Comparison of ENCODE assay signal across 24 cellular contexts in genomic region chr9:106701611-106702010, GRCh38.
A peak's percentile ranks its signal among the peaks of the same experiment; 100 is the strongest.
DNase-seq lines count a peak whose midpoint lies in the region; FAIRE-seq and TF ChIP-seq lines count a peak whose summit lies in the region.
"Had no signal": no experiment of that assay in that cellular context is flagged by ENCODE, and none has a peak within 500 bp of the region (broad histone marks: within the 10 kb centered on the region; RNA-seq: fewer than 3 reads in every experiment).

No MANE protein-coding gene starts in this region.

- peak; percentile 14 for DNase-seq in mammary epithelial cell
- no peak for DNase-seq in MCF 10A (ENCODE audit: unreplicated experiment)
- no peak for DNase-seq in astrocyte (ENCODE audit: low read depth)
- DNase-seq in neural crest cell (ENCODE audit: low read depth, low spot score), result no peak
- DNase-seq in D341Med (ENCODE audit: low spot score), result no peak
- no peak for DNase-seq in NCI-H1930 (lab: John Stamatoyannopoulos, UW)
- DNase-seq in effector memory CD4-positive, alpha-beta T cell, result no peak
- DNase-seq: Caco-2; CD4-positive, CD25-positive, alpha-beta regulatory T cell; CD8-positive, alpha-beta T cell; DMS 273 treated with DMSO at 0.1 percent for 48 hours; DMS79; EL; GDM1; H9 had no signal

- FAIRE-seq in astrocyte (lab: Jason Lieb, UNC), result no peak
- FAIRE-seq: A204.1, D721Med, GM12878, GM19239 had no signal

- H3K27me3 ChIP-seq in mammary epithelial cell (ENCODE audit: insufficient read depth, low read length) (no peaks in the 10 kb centered on the region), astrocyte (ENCODE audit: insufficient read depth, low read length) (no peaks in the 10 kb centered on the region)
- H3K27me3 ChIP-seq in effector memory CD4-positive, alpha-beta T cell (replicated peaks; ENCODE audit: control insufficient read depth, insufficient read depth, low read length, poor library complexity, severe bottlenecking), result no peaks in the 10 kb centered on the region
- H3K27me3 ChIP-seq: BLaER1 had no signal

- H3K4me3 ChIP-seq in mammary epithelial cell (replicated peaks in 1 of 3; ENCODE audit: insufficient read depth in 1 of 3, low read depth in 2 of 3, low read length in 3 of 3), result no peak overlapping the region
- no peak overlapping the region for H3K4me3 ChIP-seq in astrocyte (ENCODE audit: insufficient read depth, low read depth, low read length)
- no peak overlapping the region for H3K4me3 ChIP-seq in effector memory CD4-positive, alpha-beta T cell (ENCODE audit: insufficient read depth, low read depth, low read length, poor library complexity, severe bottlenecking)
- H3K4me3 ChIP-seq: BLaER1, GM12878, GM23338 had no signal

- no peak overlapping the region for H3K27ac Mint-ChIP-seq in MCF 10A (ENCODE audit: low read depth, unreplicated experiment)
- H3K27ac Mint-ChIP-seq in astrocyte (ENCODE audit: unreplicated experiment), result peak overlapping the region; percentile 51
- peak overlapping the region; percentile 65 for H3K27ac Mint-ChIP-seq in neural crest cell (ENCODE audit: unreplicated experiment)
- H3K27ac Mint-ChIP-seq: B cell; CD4-positive, CD25-positive, alpha-beta regulatory T cell; CD8-positive, alpha-beta T cell; GM23338; H9 had no signal

- H3K9me3 Mint-ChIP-seq in MCF 10A (ENCODE audit: unreplicated experiment) (no peaks in the 10 kb centered on the region), astrocyte (ENCODE audit: unreplicated experiment) (peaks cover 3% of the 10 kb centered on the region), neural crest cell (peaks cover 15% of the 10 kb centered on the region)

- in situ Hi-C loops in mammary epithelial cell (cut with MboI; ENCODE audit: low sequenced_read_pairs in 2 of 2), result no loop called here

- H3K4me1 ChIP-seq in mammary epithelial cell (ENCODE audit: insufficient read depth, low read length) (peaks cover 12% of the 10 kb centered on the region), astrocyte (ENCODE audit: insufficient read depth, low read length) (peaks cover 9% of the 10 kb centered on the region)
- no peaks in the 10 kb centered on the region for H3K4me1 ChIP-seq in effector memory CD4-positive, alpha-beta T cell (ENCODE audit: control insufficient read depth, insufficient read depth, low read length, poor library complexity, severe bottlenecking)
- H3K4me1 ChIP-seq: Caco-2 had no signal

- BruUV-seq in mammary epithelial cell (replicated peaks; lab: Mats Ljungman, UMichigan) (no TSS peak), MCF 10A (replicated peaks; lab: Mats Ljungman, UMichigan) (no TSS peak)

- H3K36me3 ChIP-seq in mammary epithelial cell (ENCODE audit: insufficient read depth, low read length), result no peaks in the 10 kb centered on the region
- H3K36me3 ChIP-seq in astrocyte (ENCODE audit: insufficient read depth, low read length), result no peaks in the 10 kb centered on the region
- H3K36me3 ChIP-seq in effector memory CD4-positive, alpha-beta T cell (ENCODE audit: control insufficient read depth, insufficient read depth, low read length), result no peaks in the 10 kb centered on the region
- H3K36me3 ChIP-seq: BLaER1 had no signal

- H3K9me3 ChIP-seq in mammary epithelial cell (replicated peaks; ENCODE audit: insufficient read depth, low read length) (no peaks in the 10 kb centered on the region), astrocyte (ENCODE audit: insufficient read depth, low read depth, low read length) (no peaks in the 10 kb centered on the region)
- no peaks in the 10 kb centered on the region for H3K9me3 ChIP-seq in effector memory CD4-positive, alpha-beta T cell (ENCODE audit: control insufficient read depth, low read length)
- H3K9me3 ChIP-seq: Caco-2 had no signal

- H3K79me2 ChIP-seq in mammary epithelial cell (ENCODE audit: insufficient read depth, low read length), result no peaks in the 10 kb centered on the region
- H3K79me2 ChIP-seq in astrocyte (ENCODE audit: insufficient read depth, low read length), result no peaks in the 10 kb centered on the region

- H3K27ac ChIP-seq in mammary epithelial cell (ENCODE audit: insufficient read depth, low read depth, low read length) (no peak overlapping the region), astrocyte (ENCODE audit: low read depth, low read length) (no peak overlapping the region)
- no peak overlapping the region for H3K27ac ChIP-seq in effector memory CD4-positive, alpha-beta T cell (ENCODE audit: insufficient read depth, low read length, poor library complexity, severe bottlenecking)
- H3K27ac ChIP-seq: 22Rv1, BLaER1, C4-2B had no signal

- no peak overlapping the region for H3K4me3 Mint-ChIP-seq in MCF 10A (ENCODE audit: unreplicated experiment)
- no peak overlapping the region for H3K4me3 Mint-ChIP-seq in astrocyte (ENCODE audit: unreplicated experiment)
- no peak overlapping the region for H3K4me3 Mint-ChIP-seq in neural crest cell
- H3K4me3 Mint-ChIP-seq: B cell; CD4-positive, CD25-positive, alpha-beta regulatory T cell; CD8-positive, alpha-beta T cell; GM23338; H9 had no signal

- no peaks in the 10 kb centered on the region for H3K27me3 Mint-ChIP-seq in MCF 10A (ENCODE audit: insufficient read depth, unreplicated experiment)
- no peaks in the 10 kb centered on the region for H3K27me3 Mint-ChIP-seq in astrocyte (ENCODE audit: low read depth, unreplicated experiment)
- H3K27me3 Mint-ChIP-seq in neural crest cell (ENCODE audit: low read depth), result no peaks in the 10 kb centered on the region
- H3K27me3 Mint-ChIP-seq: B cell; CD4-positive, CD25-positive, alpha-beta regulatory T cell had no signal

- no peak overlapping the region for H3K4me2 ChIP-seq in mammary epithelial cell (ENCODE audit: insufficient read depth, low read depth, low read length)
- H3K4me2 ChIP-seq in astrocyte (ENCODE audit: low read length), result no peak overlapping the region
- H3K4me2 ChIP-seq: BLaER1, GM23338 had no signal

- H2AFZ ChIP-seq in mammary epithelial cell (ENCODE audit: low read depth, low read length) (no peak overlapping the region), astrocyte (ENCODE audit: low read depth, low read length) (no peak overlapping the region)
- H2AFZ ChIP-seq: GM23338 had no signal

- dilution Hi-C loops in mammary epithelial cell (cut with HindIII; ENCODE audit: low sequenced_read_pairs), result no loop called here

- H3K36me3 Mint-ChIP-seq in MCF 10A (ENCODE audit: insufficient read depth, unreplicated experiment) (peaks cover 9% of the 10 kb centered on the region), astrocyte (ENCODE audit: low read depth, unreplicated experiment) (no peaks in the 10 kb centered on the region), neural crest cell (ENCODE audit: low read depth) (no peaks in the 10 kb centered on the region)
- H3K36me3 Mint-ChIP-seq: CD4-positive, CD25-positive, alpha-beta regulatory T cell; CD8-positive, alpha-beta T cell had no signal

- H4K20me1 ChIP-seq in mammary epithelial cell (ENCODE audit: insufficient read depth, low read length), result no peaks in the 10 kb centered on the region
- H4K20me1 ChIP-seq in astrocyte (ENCODE audit: insufficient read depth, low read length), result no peaks in the 10 kb centered on the region
- H4K20me1 ChIP-seq: BLaER1 had no signal

- POLR2A ChIA-PET in MCF 10A (lab: Yijun Ruan, JAX), result no interaction called here

- TF ChIP-seq CTCF in mammary epithelial cell (conservative IDR thresholded peaks at IDR 0.05 in 1 of 2, IDR thresholded peaks at IDR 0.05 in 1 of 2; ENCODE audit: extremely low read depth in 1 of 2, insufficient read depth in 1 of 2, low read depth in 1 of 2, low read length in 2 of 2), result no peak
- no peak for TF ChIP-seq CTCF in MCF 10A (IDR thresholded peaks at IDR 0.05; ENCODE audit: unreplicated experiment)
- no peak for TF ChIP-seq CTCF in astrocyte (IDR thresholded peaks at IDR 0.05; ENCODE audit: insufficient read depth, low read depth, low read length)
- no peak for TF ChIP-seq CTCF in neural crest cell (conservative IDR thresholded peaks at IDR 0.05)

- H3K4me1 Mint-ChIP-seq in MCF 10A (ENCODE audit: insufficient read depth, unreplicated experiment) (peaks cover 9% of the 10 kb centered on the region), astrocyte (ENCODE audit: low read depth, unreplicated experiment) (peaks cover 18% of the 10 kb centered on the region), neural crest cell (peaks cover 13% of the 10 kb centered on the region)
- H3K4me1 Mint-ChIP-seq: B cell; CD4-positive, CD25-positive, alpha-beta regulatory T cell had no signal

- 45% methylated on average over 1 of the region's 1 CpG for WGBS in mammary epithelial cell (ENCODE audit: low coverage, missing lambda C conversion rate)

- intact Hi-C loops in mammary epithelial cell (cut with micrococcal nuclease), result loop anchor here (2.0 kb wide), 1 partner anchor 15 kb away; no protein-coding TSS in a partner anchor
- intact Hi-C loops in MCF 10A (cut with micrococcal nuclease), result no loop called here

- CTCF ChIA-PET in mammary epithelial cell (lab: Charles Lee; ENCODE audit: low non-redundant PET) (no interaction called here), MCF 10A (lab: Yijun Ruan, JAX) (no interaction called here)

- H3K9ac ChIP-seq in mammary epithelial cell (ENCODE audit: insufficient read depth, low read length) (no peak overlapping the region), astrocyte (ENCODE audit: low read length) (no peak overlapping the region)
- H3K9ac ChIP-seq: BLaER1 had no signal
